1 cellular context compared by ENCODE assay signal in genomic region chr17:45705123-45706009, GRCh38.
TF ChIP-seq lines count a peak whose summit lies in the region.

No MANE protein-coding gene starts in this region.

TF ChIP-seq in HEK293, 187 proteins besides CTCF, POLR2A, EP300 and RAD21 (continued from another document):
- TF ChIP-seq ZNF350 (tag by site-specific recombination; IDR thresholded peaks at IDR 0.05) (no peak), ZNF416 (tag by site-specific recombination; IDR thresholded peaks at IDR 0.05) (no peak), PATZ1 (tag by site-specific recombination; IDR thresholded peaks at IDR 0.05) (no peak)
